Comparison of ENCODE assay signal across 17 cellular contexts in genomic region chr9:27524236-27524635, GRCh38. TPM values are rescaled to one million over a fixed set of nuclear protein-coding genes. Genes with fewer than 3 reads are reported as not detected.
A peak's percentile ranks its signal among the peaks of the same experiment; 100 is the strongest.
DNase-seq lines count a peak whose midpoint lies in the region; FAIRE-seq and TF ChIP-seq lines count a peak whose summit lies in the region.
"Had no signal": no experiment of that assay in that cellular context is flagged by ENCODE, and none has a peak within 500 bp of the region (broad histone marks: within the 10 kb centered on the region; RNA-seq: fewer than 3 reads in every experiment).

A gene with protein sequence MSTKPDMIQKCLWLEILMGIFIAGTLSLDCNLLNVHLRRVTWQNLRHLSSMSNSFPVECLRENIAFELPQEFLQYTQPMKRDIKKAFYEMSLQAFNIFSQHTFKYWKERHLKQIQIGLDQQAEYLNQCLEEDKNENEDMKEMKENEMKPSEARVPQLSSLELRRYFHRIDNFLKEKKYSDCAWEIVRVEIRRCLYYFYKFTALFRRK (plus strand): TSS chr9:27524290. CDS start chr9:27524337, 47 bp downstream.

- H3K9me2 ChIP-seq in OCI-LY7 (ENCODE audit: insufficient read depth, low read length) = no peaks in the 10 kb centered on the region

- no peak within 1 kb of the TSS for H2AFZ ChIP-seq in mammary epithelial cell (ENCODE audit: low read depth, low read length)
- no peak within 1 kb of the TSS for H2AFZ ChIP-seq in keratinocyte (ENCODE audit: control insufficient read depth, low read length)
- H2AFZ ChIP-seq in OCI-LY7 (ENCODE audit: low read length) = no peak within 1 kb of the TSS

- intact Hi-C loops in mammary epithelial cell (cut with micrococcal nuclease) = loop anchor here (10.0 kb wide), 2 partner anchors 129 to 551 kb away; no protein-coding TSS in a partner anchor
- intact Hi-C loops in breast epithelium (cut with DNase I; ENCODE audit: low total_unique reads) = no loop called here
- intact Hi-C loops in OCI-LY7 (cut with micrococcal nuclease; ENCODE audit: unreplicated experiment) = no loop called here

- BruUV-seq in mammary epithelial cell (replicated peaks; lab: Mats Ljungman, UMichigan) = no TSS peak
- BruUV-seq in OCI-LY7 (replicated peaks; lab: Mats Ljungman, UMichigan) = no TSS peak

- no peak for TF ChIP-seq POLR2A in breast epithelium (IDR thresholded peaks at IDR 0.05)

- H4K20me1 ChIP-seq in mammary epithelial cell (ENCODE audit: insufficient read depth, low read length) (no peaks in the 10 kb centered on the region), keratinocyte (ENCODE audit: control insufficient read depth, extremely low read depth, insufficient read depth, low read length) (no peaks in the 10 kb centered on the region), OCI-LY7 (ENCODE audit: insufficient read depth, low read length) (no peaks in the 10 kb centered on the region)

- POLR2A ChIA-PET in OCI-LY7 (lab: Charles Lee) = interaction anchor here (0.7 kb wide), 1 partner anchor 140 kb away, joined by 5 read pairs; no protein-coding TSS in a partner anchor

- 53% methylated on average over 2 of the region's 2 CpGs for WGBS in mammary epithelial cell (ENCODE audit: low coverage, missing lambda C conversion rate)

- no peaks in the 10 kb centered on the region for H3K9me1 ChIP-seq in keratinocyte (ENCODE audit: control insufficient read depth, extremely low read depth, insufficient read depth, low read length)

- H3K9ac ChIP-seq in mammary epithelial cell (ENCODE audit: insufficient read depth, low read length) = no peak within 1 kb of the TSS
- peak within 1 kb of the TSS; percentile 63 for H3K9ac ChIP-seq in keratinocyte (ENCODE audit: control insufficient read depth, extremely low read depth, insufficient read depth, low read length)

- H3K36me3 ChIP-seq in mammary epithelial cell (ENCODE audit: insufficient read depth, low read length) = no peaks in the 10 kb centered on the region
- H3K36me3 ChIP-seq in breast epithelium = no peaks in the 10 kb centered on the region
- H3K36me3 ChIP-seq in bronchial epithelial cell (ENCODE audit: control insufficient read depth, insufficient read depth, low read length) = no peaks in the 10 kb centered on the region
- no peaks in the 10 kb centered on the region for H3K36me3 ChIP-seq in keratinocyte (ENCODE audit: control insufficient read depth in 2 of 2, extremely low read depth in 1 of 2, insufficient read depth in 2 of 2, low read length in 2 of 2)
- H3K36me3 ChIP-seq in OCI-LY7 (ENCODE audit: insufficient read depth, low read length) = no peaks in the 10 kb centered on the region
- H3K36me3 ChIP-seq: HAP-1 had no signal

- dilution Hi-C loops in mammary epithelial cell (cut with HindIII; ENCODE audit: low sequenced_read_pairs) = no loop called here
- dilution Hi-C loops in keratinocyte (cut with MboI; ENCODE audit: extremely low pct_ligation_motif_present, low sequenced_read_pairs) = no loop called here

- H3K27ac ChIP-seq in mammary epithelial cell (ENCODE audit: insufficient read depth, low read depth, low read length) (peak within 1 kb of the TSS; percentile 11), breast epithelium (no peak within 1 kb of the TSS), keratinocyte (ENCODE audit: control insufficient read depth, insufficient read depth, low read length) (peak within 1 kb of the TSS; percentile 50), OCI-LY7 (ENCODE audit: low read depth, low read length, poor library complexity, severe bottlenecking) (no peak within 1 kb of the TSS)

- H3K4me1 ChIP-seq in mammary epithelial cell (ENCODE audit: insufficient read depth, low read length) (peaks cover 54% of the 10 kb centered on the region), breast epithelium (peaks cover 0 to 4% of the 10 kb centered on the region in 2 donors), keratinocyte (ENCODE audit: control insufficient read depth, extremely low read depth, insufficient read depth, low read length) (peaks cover 67% of the 10 kb centered on the region), OCI-LY7 (ENCODE audit: insufficient read depth, low read length, poor library complexity, severe bottlenecking) (peaks cover 2% of the 10 kb centered on the region)

- TF ChIP-seq CTCF in mammary epithelial cell (conservative IDR thresholded peaks at IDR 0.05 in 1 of 2, IDR thresholded peaks at IDR 0.05 in 1 of 2; ENCODE audit: extremely low read depth in 1 of 2, insufficient read depth in 1 of 2, low read depth in 1 of 2, low read length in 2 of 2) = no peak
- TF ChIP-seq CTCF in breast epithelium (IDR thresholded peaks at IDR 0.05) = no peak
- TF ChIP-seq CTCF in bronchial epithelial cell (IDR thresholded peaks at IDR 0.05; ENCODE audit: insufficient read depth, low read length, severe bottlenecking) = no peak
- TF ChIP-seq CTCF in keratinocyte (optimal IDR thresholded peaks at IDR 0.05 in 1 of 3, IDR thresholded peaks at IDR 0.05 in 1 of 3, conservative IDR thresholded peaks at IDR 0.05 in 1 of 3; ENCODE audit: extremely low read depth in 1 of 3, insufficient read depth in 2 of 3, low read length in 3 of 3) = no peak
- no peak for TF ChIP-seq CTCF in OCI-LY7 (conservative IDR thresholded peaks at IDR 0.05; ENCODE audit: low read length)

- CTCF ChIA-PET in mammary epithelial cell (lab: Charles Lee; ENCODE audit: low non-redundant PET) (no interaction called here), OCI-LY7 (lab: Charles Lee; ENCODE audit: unreplicated experiment) (no interaction called here)

- peaks cover 81% of the 10 kb centered on the region for H3K79me2 ChIP-seq in mammary epithelial cell (ENCODE audit: insufficient read depth, low read length)
- H3K79me2 ChIP-seq in keratinocyte (ENCODE audit: control insufficient read depth, insufficient read depth, low read length) = peaks cover 74% of the 10 kb centered on the region
- H3K79me2 ChIP-seq in OCI-LY7 (ENCODE audit: insufficient read depth, low read depth, low read length) = no peaks in the 10 kb centered on the region

- H3K4me3 ChIP-seq in mammary epithelial cell (replicated peaks in 1 of 3; ENCODE audit: insufficient read depth in 1 of 3, low read depth in 2 of 3, low read length in 3 of 3) (no peak within 1 kb of the TSS), breast epithelium (no peak within 1 kb of the TSS), bronchial epithelial cell (ENCODE audit: low read depth, low read length) (no peak within 1 kb of the TSS), keratinocyte (ENCODE audit: control insufficient read depth in 2 of 3, extremely low read depth in 1 of 3, insufficient read depth in 2 of 3, low read depth in 1 of 3, low read length in 3 of 3) (peak within 1 kb of the TSS; percentile 59 to 85 (median 65)), OCI-LY7 (ENCODE audit: low read depth, low read length, poor library complexity, severe bottlenecking) (no peak within 1 kb of the TSS)
- H3K4me3 ChIP-seq: HAP-1 had no signal

- no peak for FAIRE-seq in bronchial epithelial cell (lab: Jason Lieb, UNC)
- peak; percentile 96 for FAIRE-seq in keratinocyte (lab: Jason Lieb, UNC)
- peak; percentile 42 for FAIRE-seq in urothelium cell line (lab: Jason Lieb, UNC)
- FAIRE-seq: A204.1, H1, HepG2, HTR-8/SVneo had no signal

- no peaks in the 10 kb centered on the region for H3K27me3 ChIP-seq in mammary epithelial cell (ENCODE audit: insufficient read depth, low read length)
- H3K27me3 ChIP-seq in breast epithelium = no peaks in the 10 kb centered on the region
- H3K27me3 ChIP-seq in bronchial epithelial cell (ENCODE audit: control insufficient read depth, insufficient read depth, low read length) = no peaks in the 10 kb centered on the region
- H3K27me3 ChIP-seq in keratinocyte (ENCODE audit: control insufficient read depth, extremely low read depth, insufficient read depth, low read length) = no peaks in the 10 kb centered on the region

- DNase-seq in mammary epithelial cell (peak; percentile 64), breast epithelium (ENCODE audit: low spot score in 2 of 2) (no peak), bronchial epithelial cell (ENCODE audit: low read depth) (peak; percentile 79), keratinocyte (ENCODE audit: low read depth, low spot score) (no peak), urothelium cell line (ENCODE audit: low spot score) (no peak), OCI-LY7 (ENCODE audit: low spot score) (no peak), NCI-H1694 treated with DMSO at 0.1 percent for 48 hours (lab: John Stamatoyannopoulos, UW) (no peak), NCI-H345 (lab: John Stamatoyannopoulos, UW) (no peak)
- DNase-seq: CD8-positive, alpha-beta memory T cell; DMS53; GF-D8 had no signal

- H3K9me3 ChIP-seq in mammary epithelial cell (replicated peaks; ENCODE audit: insufficient read depth, low read length) (no peaks in the 10 kb centered on the region), breast epithelium (no peaks in the 10 kb centered on the region), keratinocyte (ENCODE audit: control insufficient read depth, low read depth, low read length) (no peaks in the 10 kb centered on the region), OCI-LY7 (ENCODE audit: low read length) (no peaks in the 10 kb centered on the region)
- H3K9me3 ChIP-seq: HAP-1 had no signal

- in situ Hi-C loops in mammary epithelial cell (cut with MboI; ENCODE audit: low sequenced_read_pairs in 2 of 2) = loop anchor here in 1 of 2 donors (10.0 kb wide), 1 partner anchor 89 kb away; no protein-coding TSS in a partner anchor

- H3K4me2 ChIP-seq in mammary epithelial cell (ENCODE audit: insufficient read depth, low read depth, low read length) = no peak within 1 kb of the TSS
- H3K4me2 ChIP-seq in keratinocyte (ENCODE audit: control insufficient read depth, extremely low read depth, insufficient read depth, low read depth, low read length) = peak within 1 kb of the TSS; percentile 93
- no peak within 1 kb of the TSS for H3K4me2 ChIP-seq in OCI-LY7 (ENCODE audit: low read length)

RNA-seq across cellular contexts. Expression of the gene that starts here (rescaled TPM):
- total RNA-seq in mammary epithelial cell (not detected), breast epithelium (not detected), bronchial epithelial cell (not detected in 2 replicates), OCI-LY7 (2022) (not detected in 2 replicates)
- polyA plus RNA-seq in mammary epithelial cell (not detected), keratinocyte (20.6 to 32.7 TPM (median 29.2 TPM) in 3 replicates)
- polyA minus RNA-seq in mammary epithelial cell (not detected), keratinocyte (1.7 to 6.6 TPM (median 2.7 TPM) in 3 replicates)
- polyA plus RNA-seq in keratinocyte (2011; ENCODE audit: low read depth) = 26.2 TPM
- polyA plus RNA-seq in keratinocyte (2011; cell fraction: cytosol; rRNA removed) = 27.6 and 38.7 TPM in 2 replicates
- polyA plus RNA-seq in keratinocyte (2011; cell fraction: nucleus; rRNA removed) = 19.8 and 29.8 TPM in 2 replicates
- polyA plus RNA-seq in keratinocyte (2012; ENCODE audit: low replicate concordance) = 6.6 and 40.7 TPM in 2 replicates
- polyA minus RNA-seq in keratinocyte (2011; cell fraction: cytosol; rRNA and poly(A)+ RNA removed) = 5.9 TPM
- polyA minus RNA-seq in keratinocyte (2011; cell fraction: nucleus; rRNA and poly(A)+ RNA removed) = 6.1 and 10.2 TPM in 2 replicates
- not detected in 2 replicates for total RNA-seq in OCI-LY7 (2014; rRNA removed; shearing (Covaris generic))
- total RNA-seq: CD8-positive, alpha-beta memory T cell; H1; HepG2 had no signal
- polyA plus RNA-seq: BJ; CD8-positive, alpha-beta memory T cell; H1; HepG2 had no signal

Comparison
In these comparisons a context has a peak if more than half of its experiments do, and no peak if none do; other contexts are left out.
1. Peak in DNase-seq and H3K27ac ChIP-seq in mammary epithelial cell; RNA of the gene not detected or under 1 TPM.
2. Peak in DNase-seq in bronchial epithelial cell; RNA of the gene not detected or under 1 TPM.
3. H3K4me3 ChIP-seq: peak in keratinocyte (3 of 3); none in mammary epithelial cell (0 of 3), breast epithelium (0 of 3), bronchial epithelial cell (single experiment) and OCI-LY7 (single experiment).